In the genomic region with DNA sequence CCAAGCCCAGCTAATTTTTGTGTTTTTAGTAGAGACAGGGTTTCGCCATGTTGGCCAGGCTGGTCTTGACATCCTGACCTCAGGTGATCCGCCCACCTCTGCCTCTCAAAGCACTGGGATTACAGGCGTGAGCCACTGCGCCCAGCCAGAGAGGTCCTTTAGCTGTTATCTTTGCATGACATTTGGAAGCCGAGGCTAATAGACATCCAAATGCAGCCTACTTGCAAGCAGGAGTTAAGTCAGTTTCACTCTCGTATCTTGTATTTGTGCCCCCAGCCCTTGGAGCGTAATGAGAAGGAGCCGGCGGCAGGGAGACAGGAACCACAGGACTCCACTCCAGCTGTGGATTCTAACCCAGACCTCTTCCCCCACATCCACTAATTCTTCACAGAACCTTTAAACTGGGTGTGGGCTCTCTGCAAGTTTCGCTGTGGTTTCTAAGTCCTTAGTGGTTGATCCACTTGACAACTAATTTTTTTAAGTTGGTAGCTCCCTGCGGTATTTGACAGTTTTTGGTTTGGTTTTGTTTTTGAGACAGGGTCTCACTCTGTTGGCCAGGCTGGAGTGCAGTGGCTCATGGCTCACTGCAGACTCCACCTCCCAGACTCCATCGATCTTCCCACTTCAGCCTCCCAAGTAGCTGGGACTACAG, we compare ENCODE assay signal across 14 cellular contexts. TPM values are rescaled to one million over a fixed set of nuclear protein-coding genes. Genes with fewer than 3 reads are reported as not detected.
DNase-seq lines count a peak whose midpoint lies in the region; ATAC-seq, FAIRE-seq and TF ChIP-seq lines count a peak whose summit lies in the region.
"Had no signal": no experiment of that assay in that cellular context is flagged by ENCODE, and none has a peak within 500 bp of the region (broad histone marks: within the 10 kb centered on the region; RNA-seq: fewer than 3 reads in every experiment).

No MANE protein-coding gene starts in this region.

- H3K27me3 ChIP-seq in CD8-positive, alpha-beta memory T cell (ENCODE audit: insufficient read depth, low read length, poor library complexity, severe bottlenecking), result no peaks in the 10 kb centered on the region
- H3K27me3 ChIP-seq in astrocyte (ENCODE audit: insufficient read depth, low read length), result no peaks in the 10 kb centered on the region

- peaks cover 4% of the 10 kb centered on the region for H4K20me1 ChIP-seq in astrocyte (ENCODE audit: insufficient read depth, low read length)

- no peak overlapping the region for H2AFZ ChIP-seq in astrocyte (ENCODE audit: low read depth, low read length)
- H2AFZ ChIP-seq: GM23338 had no signal

- FAIRE-seq in astrocyte (lab: Jason Lieb, UNC), result no peak

- ATAC-seq in GM21515 (IDR thresholded peaks at IDR 0.05; ENCODE audit: unreplicated experiment), result no peak
- ATAC-seq in GM21390 (IDR thresholded peaks at IDR 0.05; ENCODE audit: unreplicated experiment), result no peak

- H3K4me3 ChIP-seq in CD8-positive, alpha-beta memory T cell (ENCODE audit: low read length), result no peak overlapping the region
- no peak overlapping the region for H3K4me3 ChIP-seq in astrocyte (ENCODE audit: insufficient read depth, low read depth, low read length)
- H3K4me3 ChIP-seq in foreskin fibroblast (ENCODE audit: low read depth in 1 of 2, low read length in 2 of 2), result no peak overlapping the region
- H3K4me3 ChIP-seq: GM23338 had no signal

- peak overlapping the region; percentile 69 to 97 (median 92) for H3K27ac Mint-ChIP-seq in CD8-positive, alpha-beta memory T cell
- H3K27ac Mint-ChIP-seq in astrocyte (ENCODE audit: unreplicated experiment) (peak overlapping the region; percentile 34), nephron (no peak overlapping the region)
- H3K27ac Mint-ChIP-seq: CD14-positive monocyte had no signal

- H3K4me3 Mint-ChIP-seq in CD8-positive, alpha-beta memory T cell, result peak overlapping the region; percentile 69 to 89 (median 79)
- H3K4me3 Mint-ChIP-seq in astrocyte (ENCODE audit: unreplicated experiment) (no peak overlapping the region), nephron (peak overlapping the region in 2 of 3 experiments; percentile 32 to 48)
- H3K4me3 Mint-ChIP-seq: CD14-positive monocyte, GM23338 had no signal

- H3K4me1 ChIP-seq in CD8-positive, alpha-beta memory T cell (ENCODE audit: insufficient read depth, low read length), result peaks cover 72% of the 10 kb centered on the region
- H3K4me1 ChIP-seq in astrocyte (ENCODE audit: insufficient read depth, low read length), result peaks cover 12% of the 10 kb centered on the region

- H3K9ac ChIP-seq in astrocyte (ENCODE audit: low read length), result no peak overlapping the region

- no peak overlapping the region for H3K4me2 ChIP-seq in astrocyte (ENCODE audit: low read length)
- H3K4me2 ChIP-seq: GM23338 had no signal

- peak in 2 of 5 donors; percentile 54 to 60 for DNase-seq in CD8-positive, alpha-beta memory T cell
- DNase-seq in MV-4-11 (lab: John Stamatoyannopoulos, UW) (peak; percentile 65), astrocyte (ENCODE audit: low read depth) (no peak), ecto neural progenitor cell (ENCODE audit: low spot score) (no peak), foreskin fibroblast (no peak)
- DNase-seq: caudate nucleus, kidney glomerular epithelial cell, NCI-H1092, NCI-H2171 treated with DMSO at 0.1 percent for 48 hours had no signal

- peaks cover 0 to 20% (median 0%) of the 10 kb centered on the region in 3 donors for H3K36me3 Mint-ChIP-seq in CD8-positive, alpha-beta memory T cell
- peaks cover 8% of the 10 kb centered on the region for H3K36me3 Mint-ChIP-seq in astrocyte (ENCODE audit: low read depth, unreplicated experiment)
- H3K36me3 Mint-ChIP-seq in nephron (ENCODE audit: low read depth), result peaks cover 4% of the 10 kb centered on the region

- H3K4me1 Mint-ChIP-seq in CD8-positive, alpha-beta memory T cell, result peaks cover 51 to 67% (median 62%) of the 10 kb centered on the region in 3 donors
- H3K4me1 Mint-ChIP-seq in astrocyte (ENCODE audit: low read depth, unreplicated experiment) (peaks cover 6% of the 10 kb centered on the region), nephron (peaks cover 26% of the 10 kb centered on the region)

- H3K27ac ChIP-seq in CD8-positive, alpha-beta memory T cell (ENCODE audit: low read depth, low read length), result peak overlapping the region; percentile 35
- no peak overlapping the region for H3K27ac ChIP-seq in astrocyte (ENCODE audit: low read depth, low read length)

- CTCF ChIA-PET in CD8-positive, alpha-beta memory T cell (lab: Charles Lee), result interaction anchor here (0.6 to 2.2 kb wide), 16 partner anchors 10 to 487 kb away, joined by 3 to 6 read pairs (median 4); no protein-coding TSS in a partner anchor

- no peaks in the 10 kb centered on the region for H3K36me3 ChIP-seq in CD8-positive, alpha-beta memory T cell (ENCODE audit: insufficient read depth, low read length)
- no peaks in the 10 kb centered on the region for H3K36me3 ChIP-seq in astrocyte (ENCODE audit: insufficient read depth, low read length)

- no peaks in the 10 kb centered on the region for H3K9me3 ChIP-seq in CD8-positive, alpha-beta memory T cell (ENCODE audit: low read length)
- no peaks in the 10 kb centered on the region for H3K9me3 ChIP-seq in astrocyte (ENCODE audit: insufficient read depth, low read depth, low read length)

- POLR2A ChIA-PET in CD8-positive, alpha-beta memory T cell (lab: Charles Lee), result interaction anchor here (0.5 to 2.2 kb wide), 11 partner anchors 10 to 55 kb away, joined by 3 to 8 read pairs (median 4); a partner anchor contains a TSS

- TF ChIP-seq CTCF in astrocyte (IDR thresholded peaks at IDR 0.05; ENCODE audit: insufficient read depth, low read depth, low read length) (no peak), nephron (IDR thresholded peaks at IDR 0.05; ENCODE audit: unreplicated experiment in 3 of 3) (no peak), foreskin fibroblast (IDR thresholded peaks at IDR 0.05; ENCODE audit: low read depth, low read length) (no peak)

- H3K79me2 ChIP-seq in astrocyte (ENCODE audit: insufficient read depth, low read length), result peaks cover 16% of the 10 kb centered on the region

- H3K9me3 Mint-ChIP-seq in CD8-positive, alpha-beta memory T cell, result no peaks in the 10 kb centered on the region
- H3K9me3 Mint-ChIP-seq in astrocyte (ENCODE audit: unreplicated experiment) (no peaks in the 10 kb centered on the region), nephron (no peaks in the 10 kb centered on the region)
- H3K9me3 Mint-ChIP-seq: CD14-positive monocyte, GM23338 had no signal

- H3K27me3 Mint-ChIP-seq in CD8-positive, alpha-beta memory T cell, result peaks cover 0 to 7% of the 10 kb centered on the region in 2 donors
- H3K27me3 Mint-ChIP-seq in astrocyte (ENCODE audit: low read depth, unreplicated experiment) (no peaks in the 10 kb centered on the region), nephron (ENCODE audit: low read depth) (no peaks in the 10 kb centered on the region)

RNA-seq across cellular contexts. Expression of a gene that starts 3.1 kb away (rescaled TPM):
- 100 to 1,000 TPM; 115 to 129 TPM for total RNA-seq in CD8-positive, alpha-beta memory T cell
- polyA plus RNA-seq in CD8-positive, alpha-beta memory T cell, result 279 TPM
- 22.4 and 25.0 TPM in 2 replicates for total RNA-seq in astrocyte

RNA-seq across cellular contexts. Expression of a gene that starts 55.5 kb away (rescaled TPM):
- total RNA-seq in CD8-positive, alpha-beta memory T cell, result 100 to 1,000 TPM; 118 to 122 TPM
- polyA plus RNA-seq in CD8-positive, alpha-beta memory T cell, result 43.2 TPM
- total RNA-seq in astrocyte, result 48.1 and 51.0 TPM in 2 replicates

Comparison
In these comparisons a context has a peak if more than half of its experiments do, and no peak if none do; other contexts are left out.
1. H3K27ac Mint-ChIP-seq: peak in CD8-positive, alpha-beta memory T cell (8 of 8) and astrocyte (single experiment); none in nephron (0 of 3).